Comparison of ENCODE assay signal across 8 cellular contexts in the genomic region with DNA sequence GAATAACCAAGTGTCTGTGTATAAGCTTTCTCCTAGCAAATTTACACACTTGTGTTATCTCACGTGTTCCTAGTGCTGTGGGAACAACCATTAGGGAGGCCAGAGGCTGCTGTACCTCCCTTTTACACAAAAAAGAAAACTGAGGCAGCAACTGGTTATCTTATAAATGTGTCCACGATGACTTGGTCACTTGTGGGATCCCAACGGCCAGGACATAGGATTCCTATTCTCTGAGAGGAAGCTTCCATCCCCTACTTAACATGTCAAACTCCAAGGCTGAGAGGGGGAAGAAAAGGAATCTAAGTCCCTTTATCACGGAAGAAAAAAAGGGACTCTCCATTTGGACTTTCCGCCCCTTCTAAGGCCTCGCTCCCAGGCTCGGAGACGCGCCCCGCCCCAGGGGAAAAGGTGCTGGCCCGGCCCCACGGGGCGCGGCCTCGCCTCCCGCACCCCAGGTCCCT. TPM values are rescaled to one million over a fixed set of nuclear protein-coding genes. Genes with fewer than 3 reads are reported as not detected.
DNase-seq lines count a peak whose midpoint lies in the region; ATAC-seq and TF ChIP-seq lines count a peak whose summit lies in the region.

No MANE protein-coding gene starts in this region.

- peak overlapping the region; percentile 60 for H2AFZ ChIP-seq in GM23338
- peak overlapping the region; percentile 87 for H2AFZ ChIP-seq in MM.1S (ENCODE audit: low read length)

- H3K4me1 ChIP-seq in GM23338 (ENCODE audit: insufficient read depth), result peaks cover 26% of the 10 kb centered on the region
- H3K4me1 ChIP-seq in MM.1S (ENCODE audit: low read length), result peaks cover 29% of the 10 kb centered on the region
- H3K4me1 ChIP-seq in mucosa of stomach (ENCODE audit: control insufficient read depth, insufficient read depth, low read length), result peaks cover 17% of the 10 kb centered on the region

- peaks cover 20% of the 10 kb centered on the region for H3K27me3 Mint-ChIP-seq in GM23338 (ENCODE audit: insufficient read depth, low read depth, poor library complexity)

- H3K36me3 Mint-ChIP-seq in GM23338 (ENCODE audit: low read depth), result no peaks in the 10 kb centered on the region

- peaks cover 49% of the 10 kb centered on the region for H3K4me1 Mint-ChIP-seq in GM23338

- intact Hi-C loops in dorsolateral prefrontal cortex (cut with DNase I), result loop anchor here (2.0 to 10.0 kb wide), 5 partner anchors 101 to 294 kb away; no protein-coding TSS in a partner anchor

- H3K4me3 ChIP-seq in GM23338, result peak overlapping the region; percentile 74
- peak overlapping the region; percentile 88 for H3K4me3 ChIP-seq in MM.1S (ENCODE audit: low read length)
- peak overlapping the region; percentile 53 to 98 (median 82) for H3K4me3 ChIP-seq in dorsolateral prefrontal cortex
- peak overlapping the region; percentile 43 for H3K4me3 ChIP-seq in mucosa of stomach (ENCODE audit: low read length)

- peak overlapping the region; percentile 83; the same call in 1 of the 2 replicates for H3K27ac Mint-ChIP-seq in GM23338

- H3K27me3 ChIP-seq in GM23338 (ENCODE audit: insufficient read depth) (peaks cover 35% of the 10 kb centered on the region), MM.1S (replicated peaks; ENCODE audit: insufficient read depth, low read length) (no peaks in the 10 kb centered on the region), dorsolateral prefrontal cortex (no peaks in the 10 kb centered on the region), mucosa of stomach (ENCODE audit: control insufficient read depth, insufficient read depth, low read length) (no peaks in the 10 kb centered on the region)

- no peaks in the 10 kb centered on the region for H4K20me1 ChIP-seq in GM23338 (replicated peaks; ENCODE audit: insufficient read depth)
- no peaks in the 10 kb centered on the region for H4K20me1 ChIP-seq in MM.1S (ENCODE audit: insufficient read depth, low read length)

- H3K9me3 Mint-ChIP-seq in GM23338, result no peaks in the 10 kb centered on the region

- no peaks in the 10 kb centered on the region for H3K36me3 ChIP-seq in GM23338 (ENCODE audit: insufficient read depth)
- H3K36me3 ChIP-seq in MM.1S (replicated peaks; ENCODE audit: insufficient read depth, low read length), result no peaks in the 10 kb centered on the region
- H3K36me3 ChIP-seq in mucosa of stomach (ENCODE audit: control insufficient read depth, insufficient read depth, low read length), result no peaks in the 10 kb centered on the region

- TF ChIP-seq CTCF in GM23338 (conservative IDR thresholded peaks at IDR 0.05; ENCODE audit: low read depth in 2 of 2), result 0 out of 4 replicates have a peak, but pooled peaks of 1 of the 2 experiments have one; percentile 19
- TF ChIP-seq CTCF in MM.1S (IDR thresholded peaks at IDR 0.05; ENCODE audit: low read length), result no peak
- peak in 7 of 56 donors; percentile 44 to 71 (median 64) for TF ChIP-seq CTCF in dorsolateral prefrontal cortex (IDR thresholded peaks at IDR 0.05 in 54 of 56, conservative IDR thresholded peaks at IDR 0.05 in 2 of 56; ENCODE audit: low read depth in 1 of 56, partially characterized antibody in 56 of 56)

- H3F3A ChIP-seq in GM23338 (replicated peaks; ENCODE audit: low read depth), result no peaks in the 10 kb centered on the region
- peaks cover 14% of the 10 kb centered on the region for H3F3A ChIP-seq in MM.1S (ENCODE audit: insufficient read depth, low read length)

- no peaks in the 10 kb centered on the region for H3K9me2 ChIP-seq in GM23338 (ENCODE audit: insufficient read depth)
- no peaks in the 10 kb centered on the region for H3K9me2 ChIP-seq in MM.1S (replicated peaks; ENCODE audit: insufficient read depth, low read length)

- ATAC-seq in GM18499 (IDR thresholded peaks at IDR 0.05; ENCODE audit: insufficient read depth, unreplicated experiment) (peak; percentile 69), GM23338 (peak; percentile 45)

- DNase-seq in GM23338 (ENCODE audit: low spot score), result no peak
- DNase-seq in MM.1S, result no peak
- DNase-seq in dorsolateral prefrontal cortex, result no peak
- DNase-seq in SW480 (ENCODE audit: low spot score), result no peak
- no peak for DNase-seq in NCI-H345 (lab: John Stamatoyannopoulos, UW)
- no peak for DNase-seq in NK-92 (lab: John Stamatoyannopoulos, UW; ENCODE audit: unreplicated experiment)

- no peaks in the 10 kb centered on the region for H3K79me2 ChIP-seq in GM23338 (replicated peaks; ENCODE audit: insufficient read depth)
- H3K79me2 ChIP-seq in MM.1S (ENCODE audit: low read length), result peaks cover 8% of the 10 kb centered on the region; the same call in 1 of the 2 replicates

- H3K9ac ChIP-seq in MM.1S (ENCODE audit: low read length), result peak overlapping the region; percentile 97
- peak overlapping the region; percentile 97 for H3K9ac ChIP-seq in mucosa of stomach (ENCODE audit: low read length)

- H3K9me3 ChIP-seq in MM.1S (replicated peaks; ENCODE audit: insufficient read depth, low read length) (no peaks in the 10 kb centered on the region), mucosa of stomach (ENCODE audit: control insufficient read depth, low read length) (no peaks in the 10 kb centered on the region)

- H3K4me2 ChIP-seq in GM23338 (peak overlapping the region; percentile 90), MM.1S (ENCODE audit: low read depth, low read length) (peak overlapping the region; percentile 90)

- H3K27ac ChIP-seq in GM23338 (ENCODE audit: low read depth) (peak overlapping the region; percentile 76; the same call in 1 of the 2 replicates), MM.1S (ENCODE audit: low read length) (peak overlapping the region; percentile 97), dorsolateral prefrontal cortex (peak overlapping the region; percentile 84 to 100 (median 98))

- peak overlapping the region; percentile 78 for H3K4me3 Mint-ChIP-seq in GM23338

TF ChIP-seq in GM23338, 12 proteins besides CTCF, POLR2A, EP300 and RAD21 (continues in another document):
- TF ChIP-seq POLR2AphosphoS5 (IDR thresholded peaks at IDR 0.05; ENCODE audit: low read depth) (no peak), EZH2 (IDR thresholded peaks at IDR 0.05; ENCODE audit: low read depth, unreplicated experiment) (no peak), JUNB (IDR thresholded peaks at IDR 0.05; ENCODE audit: unreplicated experiment) (no peak), EZH2phosphoT487 (IDR thresholded peaks at IDR 0.05; ENCODE audit: unreplicated experiment) (no peak)
- TF ChIP-seq, protein P1, sequence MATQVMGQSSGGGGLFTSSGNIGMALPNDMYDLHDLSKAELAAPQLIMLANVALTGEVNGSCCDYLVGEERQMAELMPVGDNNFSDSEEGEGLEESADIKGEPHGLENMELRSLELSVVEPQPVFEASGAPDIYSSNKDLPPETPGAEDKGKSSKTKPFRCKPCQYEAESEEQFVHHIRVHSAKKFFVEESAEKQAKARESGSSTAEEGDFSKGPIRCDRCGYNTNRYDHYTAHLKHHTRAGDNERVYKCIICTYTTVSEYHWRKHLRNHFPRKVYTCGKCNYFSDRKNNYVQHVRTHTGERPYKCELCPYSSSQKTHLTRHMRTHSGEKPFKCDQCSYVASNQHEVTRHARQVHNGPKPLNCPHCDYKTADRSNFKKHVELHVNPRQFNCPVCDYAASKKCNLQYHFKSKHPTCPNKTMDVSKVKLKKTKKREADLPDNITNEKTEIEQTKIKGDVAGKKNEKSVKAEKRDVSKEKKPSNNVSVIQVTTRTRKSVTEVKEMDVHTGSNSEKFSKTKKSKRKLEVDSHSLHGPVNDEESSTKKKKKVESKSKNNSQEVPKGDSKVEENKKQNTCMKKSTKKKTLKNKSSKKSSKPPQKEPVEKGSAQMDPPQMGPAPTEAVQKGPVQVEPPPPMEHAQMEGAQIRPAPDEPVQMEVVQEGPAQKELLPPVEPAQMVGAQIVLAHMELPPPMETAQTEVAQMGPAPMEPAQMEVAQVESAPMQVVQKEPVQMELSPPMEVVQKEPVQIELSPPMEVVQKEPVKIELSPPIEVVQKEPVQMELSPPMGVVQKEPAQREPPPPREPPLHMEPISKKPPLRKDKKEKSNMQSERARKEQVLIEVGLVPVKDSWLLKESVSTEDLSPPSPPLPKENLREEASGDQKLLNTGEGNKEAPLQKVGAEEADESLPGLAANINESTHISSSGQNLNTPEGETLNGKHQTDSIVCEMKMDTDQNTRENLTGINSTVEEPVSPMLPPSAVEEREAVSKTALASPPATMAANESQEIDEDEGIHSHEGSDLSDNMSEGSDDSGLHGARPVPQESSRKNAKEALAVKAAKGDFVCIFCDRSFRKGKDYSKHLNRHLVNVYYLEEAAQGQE (IDR thresholded peaks at IDR 0.05; ENCODE audit: unreplicated experiment), result no peak
- TF ChIP-seq, protein P2, sequence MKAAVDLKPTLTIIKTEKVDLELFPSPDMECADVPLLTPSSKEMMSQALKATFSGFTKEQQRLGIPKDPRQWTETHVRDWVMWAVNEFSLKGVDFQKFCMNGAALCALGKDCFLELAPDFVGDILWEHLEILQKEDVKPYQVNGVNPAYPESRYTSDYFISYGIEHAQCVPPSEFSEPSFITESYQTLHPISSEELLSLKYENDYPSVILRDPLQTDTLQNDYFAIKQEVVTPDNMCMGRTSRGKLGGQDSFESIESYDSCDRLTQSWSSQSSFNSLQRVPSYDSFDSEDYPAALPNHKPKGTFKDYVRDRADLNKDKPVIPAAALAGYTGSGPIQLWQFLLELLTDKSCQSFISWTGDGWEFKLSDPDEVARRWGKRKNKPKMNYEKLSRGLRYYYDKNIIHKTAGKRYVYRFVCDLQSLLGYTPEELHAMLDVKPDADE (IDR thresholded peaks at IDR 0.05), result no peak

RNA-seq across cellular contexts. Expression of a gene that starts 0.4 kb away (rescaled TPM):
- 0.74 and 0.94 TPM in 2 replicates for total RNA-seq in GM23338 (2014; rRNA removed; shearing (Covaris generic))
- polyA plus RNA-seq in GM23338 (2016; fragmentation: Nextera tagmentation; extraction: Ambion mirVana), result 0.91 and 1.6 TPM in 2 replicates
- total RNA-seq in dorsolateral prefrontal cortex, result 10 to 100 TPM in 60 of 120 experiments, 1 to 10 TPM in 60; 6.7 to 14.1 (median 10.0) TPM
